8 cellular contexts compared by ENCODE assay signal in genomic region chr14:60164717-60165546, GRCh38.
DNase-seq lines count a peak whose midpoint lies in the region; ATAC-seq lines count a peak whose summit lies in the region.

TSS of gene DHRS7 (minus strand) at chr14:60165398. CDS start at chr14:60165309, 89 bp downstream.

- ATAC-seq in GM18858 (IDR thresholded peaks at IDR 0.05; ENCODE audit: unreplicated experiment) (peak; percentile 85), HG03066 (IDR thresholded peaks at IDR 0.05; ENCODE audit: low read depth, unreplicated experiment) (peak; percentile 80)

- peak within 1 kb of the TSS; percentile 90 for H3K27ac ChIP-seq in cingulate gyrus (ENCODE audit: low read depth, low read length)

- peak; percentile 92 for DNase-seq in AG08395 (ENCODE audit: low spot score)
- peak; percentile 74 for DNase-seq in NCI-H226
- peak; percentile 28 to 51 for DNase-seq in activated CD4-positive, alpha-beta T cell treated with anti-CD3 and anti-CD28 coated beads for 24 hours (ENCODE audit: low read depth in 2 of 2)
- peak; percentile 94 for DNase-seq in left kidney (ENCODE audit: low read depth, low spot score)
- peak; percentile 64 for DNase-seq in stimulated activated CD4-positive, alpha-beta T cell treated with anti-CD3 and anti-CD28 coated beads, Interleukin-1b, Interleukin-23, amount 100 ng/mL, for 48 hours

Comparison
In these comparisons a context has a peak if more than half of its experiments do, and no peak if none do; other contexts are left out.
1. Peak in every context shown above with its lines: DNase-seq, ATAC-seq and H3K27ac ChIP-seq.
2. DNase-seq: peak in every context shown above with its lines; median percentile 94 in left kidney; 92 in AG08395; 74 in NCI-H226; 64 in stimulated activated CD4-positive, alpha-beta T cell treated with anti-CD3 and anti-CD28 coated beads, Interleukin-1b, Interleukin-23, amount 100 ng/mL, for 48 hours; 40 in activated CD4-positive, alpha-beta T cell treated with anti-CD3 and anti-CD28 coated beads for 24 hours.